In genomic region chr12:111775205-111776193, GRCh38 we compare ENCODE assay signal across 8 cellular contexts. TPM values are rescaled to one million over a fixed set of nuclear protein-coding genes. Genes with fewer than 3 reads are reported as not detected.
DNase-seq lines count a peak whose midpoint lies in the region; ATAC-seq, FAIRE-seq and TF ChIP-seq lines count a peak whose summit lies in the region.

No MANE protein-coding gene starts in this region.

- CTCF ChIA-PET in Caco-2 (lab: Charles Lee) (interaction anchor here (1.0 kb wide), 1 partner anchor 9 kb away, joined by 6 read pairs; the partner anchor contains the start of gene ALDH2), K562 (lab: Yijun Ruan, JAX; ENCODE audit: low intra/inter-chr PET ratio) (no interaction called here)

- H3K27me3 Mint-ChIP-seq in Caco-2 (ENCODE audit: insufficient read depth, unreplicated experiment), result no peaks in the 10 kb centered on the region
- no peaks in the 10 kb centered on the region for H3K27me3 Mint-ChIP-seq in stimulated activated memory B cell treated with anti-CD40 and anti-IgM and Interleukin-4, amounts not matched to agents 10 μg/mL and 1 μg/mL and 100 μg/mL, for 72 hours

- H3K4me1 Mint-ChIP-seq in Caco-2 (ENCODE audit: low read depth, unreplicated experiment), result peaks cover 39% of the 10 kb centered on the region
- H3K4me1 Mint-ChIP-seq in stimulated activated memory B cell treated with anti-CD40 and anti-IgM and Interleukin-4, amounts not matched to agents 10 μg/mL and 1 μg/mL and 100 μg/mL, for 72 hours, result peaks cover 46% of the 10 kb centered on the region

- peak; percentile 92 for FAIRE-seq in K562 (lab: Jason Lieb, UNC)
- FAIRE-seq in keratinocyte (lab: Jason Lieb, UNC), result no peak

- H3K9ac ChIP-seq in K562 (ENCODE audit: insufficient read depth in 1 of 2, low read depth in 2 of 2, low read length in 2 of 2) (peak overlapping the region; percentile 64 to 85), keratinocyte (ENCODE audit: control insufficient read depth, extremely low read depth, insufficient read depth, low read length) (peak overlapping the region; percentile 22)

- in situ Hi-C loops in K562 (cut with MboI), result no loop called here

- ATAC-seq in GM21723 (IDR thresholded peaks at IDR 0.05; ENCODE audit: unreplicated experiment) (peak; percentile 67), K562 (peak; percentile 89)
- ATAC-seq in stimulated activated memory B cell treated with anti-CD40 and anti-IgM and Interleukin-4, amounts not matched to agents 10 μg/mL and 1 μg/mL and 100 μg/mL, for 72 hours, result peak; percentile 87
- ATAC-seq in activated CD4-positive, CD25-positive, alpha-beta regulatory T cell treated with anti-CD3 and anti-CD28 coated beads, Interleukin-2, amount 50 U/mL, for 24 hours, result no peak

- H3K27me3 ChIP-seq in Caco-2 (replicated peaks; ENCODE audit: control insufficient read depth, insufficient read depth, low read length), result no peaks in the 10 kb centered on the region
- H3K27me3 ChIP-seq in K562 (ENCODE audit: control insufficient read depth in 2 of 2, insufficient read depth in 2 of 2, low read length in 2 of 2), result no peaks in the 10 kb centered on the region
- no peaks in the 10 kb centered on the region for H3K27me3 ChIP-seq in keratinocyte (ENCODE audit: control insufficient read depth, extremely low read depth, insufficient read depth, low read length)

- no peaks in the 10 kb centered on the region for H4K20me1 ChIP-seq in K562 (replicated peaks; ENCODE audit: control insufficient read depth, insufficient read depth, low read length)
- H4K20me1 ChIP-seq in keratinocyte (ENCODE audit: control insufficient read depth, extremely low read depth, insufficient read depth, low read length), result no peaks in the 10 kb centered on the region

- peak overlapping the region; percentile 96 for H2AFZ ChIP-seq in K562 (ENCODE audit: low read depth, low read length)
- H2AFZ ChIP-seq in keratinocyte (ENCODE audit: control insufficient read depth, low read length), result peak overlapping the region; percentile 25

- dilution Hi-C loops in keratinocyte (cut with MboI; ENCODE audit: extremely low pct_ligation_motif_present, low sequenced_read_pairs), result no loop called here

- peak overlapping the region; percentile 90 for H3K27ac ChIP-seq in K562 (ENCODE audit: extremely low read depth, low read depth, low read length)
- H3K27ac ChIP-seq in keratinocyte (ENCODE audit: control insufficient read depth, insufficient read depth, low read length), result peak overlapping the region; percentile 22

- 12% methylated on average over 14 of the region's 15 CpGs for WGBS in K562 (ENCODE audit: insufficient coverage, low coverage, missing lambda C conversion rate)

- POLR2A ChIA-PET in Caco-2 (lab: Charles Lee), result interaction anchor here (0.5 to 1.9 kb wide), 8 partner anchors 9 to 238 kb away, joined by 3 to 21 read pairs (median 3); partner anchors contain the start of genes ACAD10, ALDH2, BRAP and ERP29
- POLR2A ChIA-PET in K562 (lab: Yijun Ruan, JAX), result interaction anchor here (0.6 to 2.8 kb wide), 9 partner anchors 8 to 144 kb away, joined by 3 to 14 read pairs (median 4); no protein-coding TSS in a partner anchor

- H3K9me3 ChIP-seq in Caco-2 (no peaks in the 10 kb centered on the region), K562 (replicated peaks; ENCODE audit: control insufficient read depth, insufficient read depth, low read depth, low read length) (no peaks in the 10 kb centered on the region; the same call in 1 of the 2 replicates), keratinocyte (ENCODE audit: control insufficient read depth, low read depth, low read length) (no peaks in the 10 kb centered on the region)

- peak overlapping the region; percentile 4; the same call in 1 of the 2 replicates for H3K4me3 ChIP-seq in Caco-2 (ENCODE audit: low read depth, low read length)
- peak overlapping the region; percentile 31 for H3K4me3 ChIP-seq in K562
- no peak overlapping the region for H3K4me3 ChIP-seq in keratinocyte (ENCODE audit: control insufficient read depth in 2 of 3, extremely low read depth in 1 of 3, insufficient read depth in 2 of 3, low read depth in 1 of 3, low read length in 3 of 3)

- H3K79me2 ChIP-seq in K562 (ENCODE audit: control insufficient read depth, insufficient read depth, low read length) (no peaks in the 10 kb centered on the region), keratinocyte (ENCODE audit: control insufficient read depth, insufficient read depth, low read length) (no peaks in the 10 kb centered on the region)

- peak overlapping the region; percentile 94 for H3K27ac Mint-ChIP-seq in Caco-2 (ENCODE audit: unreplicated experiment)
- H3K27ac Mint-ChIP-seq in stimulated activated memory B cell treated with anti-CD40 and anti-IgM and Interleukin-4, amounts not matched to agents 10 μg/mL and 1 μg/mL and 100 μg/mL, for 72 hours, result peak overlapping the region; percentile 95

- H3K4me1 ChIP-seq in Caco-2 (peaks cover 40% of the 10 kb centered on the region), K562 (replicated peaks in 1 of 2; ENCODE audit: control insufficient read depth in 2 of 2, insufficient read depth in 2 of 2, low read length in 2 of 2) (peaks cover 28 to 36% of the 10 kb centered on the region in 2 experiments), keratinocyte (ENCODE audit: control insufficient read depth, extremely low read depth, insufficient read depth, low read length) (peaks cover 26% of the 10 kb centered on the region)

- DNase-seq in Caco-2, result peak; percentile 75 to 82
- DNase-seq in NCI-H1092 treated with DMSO at 0.1 percent for 48 hours (lab: John Stamatoyannopoulos, UW), result peak; percentile 37
- peak; percentile 67 to 91 (median 73) for DNase-seq in K562 (ENCODE audit: extremely low read depth in 1 of 4, low spot score in 3 of 4)
- no peak for DNase-seq in keratinocyte (ENCODE audit: low read depth, low spot score)
- no peak for DNase-seq in stimulated activated CD4-positive, alpha-beta T cell treated with anti-CD3 and anti-CD28 coated beads, Interleukin-15, amount 100 ng/mL, for 24 hours

- TF ChIP-seq EP300 in K562 (IDR thresholded peaks at IDR 0.05; ENCODE audit: low read length), result no peak; the same call in 1 of the 2 replicates

- peak overlapping the region; percentile 77 for H3K4me3 Mint-ChIP-seq in Caco-2 (ENCODE audit: unreplicated experiment)
- peak overlapping the region; percentile 76 for H3K4me3 Mint-ChIP-seq in stimulated activated memory B cell treated with anti-CD40 and anti-IgM and Interleukin-4, amounts not matched to agents 10 μg/mL and 1 μg/mL and 100 μg/mL, for 72 hours

- TF ChIP-seq RAD21 in K562 (CRISPR knock-in tag; conservative IDR thresholded peaks at IDR 0.05 in 1 of 2, IDR thresholded peaks at IDR 0.05 in 1 of 2), result 0 out of 4 replicates have a peak, but pooled peaks of 1 of the 2 experiments have one; percentile 6

- peak overlapping the region; percentile 89 for H3K4me2 ChIP-seq in K562 (ENCODE audit: insufficient read depth, low read length)
- peak overlapping the region; percentile 39 for H3K4me2 ChIP-seq in keratinocyte (ENCODE audit: control insufficient read depth, extremely low read depth, insufficient read depth, low read depth, low read length)

- TF ChIP-seq CTCF in Caco-2 (IDR thresholded peaks at IDR 0.05; ENCODE audit: insufficient read depth in 1 of 2, low read depth in 1 of 2, low read length in 1 of 2, severe bottlenecking in 1 of 2, unreplicated experiment in 1 of 2) (no peak), K562 (IDR thresholded peaks at IDR 0.05 in 2 of 3, conservative IDR thresholded peaks at IDR 0.05 in 1 of 3; ENCODE audit: insufficient read depth in 2 of 3, low read depth in 1 of 3, low read length in 3 of 3) (no peak), keratinocyte (optimal IDR thresholded peaks at IDR 0.05 in 1 of 3, IDR thresholded peaks at IDR 0.05 in 1 of 3, conservative IDR thresholded peaks at IDR 0.05 in 1 of 3; ENCODE audit: extremely low read depth in 1 of 3, insufficient read depth in 2 of 3, low read length in 3 of 3) (no peak)

- peaks cover 47% of the 10 kb centered on the region for H3K36me3 Mint-ChIP-seq in Caco-2 (ENCODE audit: insufficient read depth, unreplicated experiment)
- peaks cover 3% of the 10 kb centered on the region for H3K36me3 Mint-ChIP-seq in stimulated activated memory B cell treated with anti-CD40 and anti-IgM and Interleukin-4, amounts not matched to agents 10 μg/mL and 1 μg/mL and 100 μg/mL, for 72 hours

- H3K36me3 ChIP-seq in Caco-2 (ENCODE audit: control insufficient read depth, insufficient read depth, low read length) (peaks cover 4% of the 10 kb centered on the region; the same call in 1 of the 2 replicates), K562 (ENCODE audit: control insufficient read depth, insufficient read depth, low read length) (no peaks in the 10 kb centered on the region), keratinocyte (ENCODE audit: control insufficient read depth in 2 of 2, extremely low read depth in 1 of 2, insufficient read depth in 2 of 2, low read length in 2 of 2) (no peaks in the 10 kb centered on the region)

- intact Hi-C loops in Caco-2 (cut with micrococcal nuclease; ENCODE audit: unreplicated experiment), result loop anchor here (1.0 to 10.0 kb wide), 2 partner anchors 8 to 91 kb away; partner anchors contain the start of genes ACAD10 and BRAP
- intact Hi-C loops in K562 (cut with micrococcal nuclease), result loop anchor here (2.0 kb wide), 1 partner anchor 65 kb away; no protein-coding TSS in a partner anchor

- peak; percentile 69 for TF ChIP-seq POLR2A in K562 (conservative IDR thresholded peaks at IDR 0.05)

- H3K9me1 ChIP-seq in K562 (ENCODE audit: control insufficient read depth, insufficient read depth, low read length), result no peaks in the 10 kb centered on the region
- peaks cover 1% of the 10 kb centered on the region for H3K9me1 ChIP-seq in keratinocyte (ENCODE audit: control insufficient read depth, extremely low read depth, insufficient read depth, low read length)

- TSS peak; percentile 62 for BruUV-seq in Caco-2 (replicated peaks; lab: Mats Ljungman, UMichigan)
- BruUV-seq in K562 (replicated peaks; lab: Mats Ljungman, UMichigan), result no TSS peak

- no peaks in the 10 kb centered on the region for H3K9me3 Mint-ChIP-seq in Caco-2 (ENCODE audit: unreplicated experiment)
- no peaks in the 10 kb centered on the region for H3K9me3 Mint-ChIP-seq in stimulated activated memory B cell treated with anti-CD40 and anti-IgM and Interleukin-4, amounts not matched to agents 10 μg/mL and 1 μg/mL and 100 μg/mL, for 72 hours

RNA-seq across cellular contexts. Expression of gene ALDH2, which starts 8.8 kb away (rescaled TPM):
- total RNA-seq in Caco-2 (2022) (170 and 196 TPM in 2 replicates), K562 (2014; rRNA removed) (15.7 and 19.1 TPM in 2 replicates), K562 (2014; rRNA removed; fragmentation: Illumina TruSeq; extraction: Trizol) (7.4 TPM in 2 replicates), K562 (2015; rRNA removed; fragmentation: Illumina TruSeq; extraction: Trizol) (11.9 and 12.2 TPM in 2 replicates), K562 (2021) (22.5 and 23.4 TPM in 2 replicates)
- total RNA-seq in K562 (2011; cell fraction: chromatin; rRNA removed; ENCODE audit: low replicate concordance), result 6.3 and 6.8 TPM in 2 replicates
- total RNA-seq in K562 (2011; cell fraction: nucleolus; rRNA removed), result 6.7 and 7.5 TPM in 2 replicates
- total RNA-seq in K562 (2011; cell fraction: nucleoplasm; rRNA removed), result 3.4 and 6.2 TPM in 2 replicates
- polyA plus RNA-seq in K562 (2011; rRNA removed) (12.0 and 30.2 TPM in 2 replicates), K562 (2014; fragmentation: Illumina TruSeq; extraction: Trizol) (12.6 and 14.9 TPM in 2 replicates), K562 (2014; fragmentation: Nextera tagmentation; extraction: Ambion mirVana) (1 to 10 TPM; 1.9 to 5.4 TPM), K562 (2014; rRNA removed) (16.6 and 18.1 TPM in 2 replicates), keratinocyte (30.6 to 40.1 TPM (median 33.8 TPM) in 3 replicates)
- polyA plus RNA-seq in K562 (2011; cell fraction: cytosol; rRNA removed), result 13.3 and 29.7 TPM in 2 replicates
- polyA plus RNA-seq in K562 (2011; cell fraction: nucleus; rRNA removed), result 20.7 and 39.0 TPM in 2 replicates
- 21.9 and 68.2 TPM in 2 replicates for polyA plus RNA-seq in K562 (2012)
- polyA minus RNA-seq in K562 (2011; rRNA and poly(A)+ RNA removed), result 8.8 and 14.7 TPM in 2 replicates
- polyA minus RNA-seq in K562 (2011; cell fraction: cytosol; rRNA and poly(A)+ RNA removed), result 7.3 and 27.7 TPM in 2 replicates
- 2.0 and 6.4 TPM in 2 replicates for polyA minus RNA-seq in K562 (2011; cell fraction: nucleus; rRNA and poly(A)+ RNA removed)
- polyA plus RNA-seq in keratinocyte (2011; ENCODE audit: low read depth), result 18.5 TPM
- polyA plus RNA-seq in keratinocyte (2011; cell fraction: cytosol; rRNA removed), result 19.7 and 34.1 TPM in 2 replicates
- polyA plus RNA-seq in keratinocyte (2011; cell fraction: nucleus; rRNA removed), result 24.9 and 29.3 TPM in 2 replicates
- 26.0 and 34.2 TPM in 2 replicates for polyA plus RNA-seq in keratinocyte (2012; ENCODE audit: low replicate concordance)
- polyA minus RNA-seq in keratinocyte, result 18.1 to 34.5 TPM (median 25.5 TPM) in 3 replicates
- polyA minus RNA-seq in keratinocyte (2011; cell fraction: cytosol; rRNA and poly(A)+ RNA removed), result 23.2 TPM
- polyA minus RNA-seq in keratinocyte (2011; cell fraction: nucleus; rRNA and poly(A)+ RNA removed), result 12.3 and 15.4 TPM in 2 replicates

Comparison
In these comparisons a context has a peak if more than half of its experiments do, and no peak if none do; other contexts are left out.
1. DNase-seq: peak in Caco-2 (2 of 2), NCI-H1092 treated with DMSO at 0.1 percent for 48 hours (single experiment) and K562 (4 of 4); none in keratinocyte (single experiment) and stimulated activated CD4-positive, alpha-beta T cell treated with anti-CD3 and anti-CD28 coated beads, Interleukin-15, amount 100 ng/mL, for 24 hours (single experiment).
2. H3K4me3 ChIP-seq: peak in Caco-2 (single experiment) and K562 (single experiment); none in keratinocyte (0 of 3).
3. ATAC-seq: peak in GM21723 (single experiment), K562 (single experiment) and stimulated activated memory B cell treated with anti-CD40 and anti-IgM and Interleukin-4, amounts not matched to agents 10 μg/mL and 1 μg/mL and 100 μg/mL, for 72 hours (single experiment); none in activated CD4-positive, CD25-positive, alpha-beta regulatory T cell treated with anti-CD3 and anti-CD28 coated beads, Interleukin-2, amount 50 U/mL, for 24 hours (0 of 2).